In genomic region chr1:248703674-248704073, GRCh38 we compare ENCODE assay signal across 1 cellular context.
TF ChIP-seq lines count a peak whose summit lies in the region.

No MANE protein-coding gene starts in this region.

TF ChIP-seq in K562, 482 proteins besides CTCF, POLR2A, EP300 and RAD21:
- TF ChIP-seq POLR2G (IDR thresholded peaks at IDR 0.05; ENCODE audit: low read depth, low read length) (no peak), KHSRP (IDR thresholded peaks at IDR 0.05) (no peak), RFX5 (IDR thresholded peaks at IDR 0.05; ENCODE audit: low read depth, low read length) (no peak), HINFP (tag; conservative IDR thresholded peaks at IDR 0.05; ENCODE audit: low read depth) (no peak), SIRT6 (IDR thresholded peaks at IDR 0.05; ENCODE audit: low read depth, low read length) (no peak), BRF2 (IDR thresholded peaks at IDR 0.05; ENCODE audit: borderline replicate concordance, insufficient read depth, insufficient read length) (no peak), RBM22 (IDR thresholded peaks at IDR 0.05; ENCODE audit: low read depth, low read length, poor library complexity, severe bottlenecking) (no peak), TCF15 (CRISPR knock-in tag; IDR thresholded peaks at IDR 0.05) (no peak), SMARCA5 (IDR thresholded peaks at IDR 0.05) (no peak), KLF6 (CRISPR knock-in tag; IDR thresholded peaks at IDR 0.05; ENCODE audit: borderline replicate concordance) (no peak), KDM2B (CRISPR knock-in tag; IDR thresholded peaks at IDR 0.05) (no peak), HNRNPLL (IDR thresholded peaks at IDR 0.05; ENCODE audit: low read depth, low read length, poor library complexity, severe bottlenecking) (no peak), ZNF764 (CRISPR knock-in tag; IDR thresholded peaks at IDR 0.05; ENCODE audit: low read depth) (no peak), GABPA (tag; conservative IDR thresholded peaks at IDR 0.05; ENCODE audit: low read depth) (no peak)
TF ChIP-seq in K562: peak in this region for 0.
